In genomic region chr12:2284321-2284813, GRCh38 we compare ENCODE assay signal across 8 cellular contexts.
A peak's percentile ranks its signal among the peaks of the same experiment; 100 is the strongest.
DNase-seq lines count a peak whose midpoint lies in the region; ATAC-seq and TF ChIP-seq lines count a peak whose summit lies in the region.

No MANE protein-coding gene starts in this region.

- H3K4me1 ChIP-seq in rectal smooth muscle tissue (ENCODE audit: control insufficient read depth, insufficient read depth, low read length) = peaks cover 59% of the 10 kb centered on the region

- no peak for TF ChIP-seq CTCF in fibroblast of mammary gland (conservative IDR thresholded peaks at IDR 0.05; ENCODE audit: control insufficient read depth, insufficient read depth, low read depth, low read length)

- H3K9ac ChIP-seq in rectal smooth muscle tissue (ENCODE audit: low read length) = no peak overlapping the region

- H3K4me3 ChIP-seq in fibroblast of mammary gland (ENCODE audit: control insufficient read depth, low read depth, low read length) (no peak overlapping the region), rectal smooth muscle tissue (ENCODE audit: low read length) (no peak overlapping the region)

- no peak for ATAC-seq in GM18858 (IDR thresholded peaks at IDR 0.05; ENCODE audit: unreplicated experiment)

- DNase-seq in GM03348 (ENCODE audit: low spot score) (peak; percentile 76), NOMO-1 treated with DMSO at 0.1 percent for 48 hours (lab: John Stamatoyannopoulos, UW; ENCODE audit: unreplicated experiment) (peak; percentile 61), fibroblast of mammary gland (ENCODE audit: low read depth) (peak; percentile 89), NCI-H187 (lab: John Stamatoyannopoulos, UW) (no peak), cerebellar cortex (ENCODE audit: low spot score) (no peak), NK-92 (lab: John Stamatoyannopoulos, UW; ENCODE audit: unreplicated experiment) (no peak)

- H3K36me3 ChIP-seq in rectal smooth muscle tissue (ENCODE audit: control insufficient read depth, insufficient read depth, low read length) = no peaks in the 10 kb centered on the region

- H3K27ac ChIP-seq in rectal smooth muscle tissue (ENCODE audit: low read depth, low read length) = peak overlapping the region; percentile 79

- H3K27me3 ChIP-seq in rectal smooth muscle tissue (ENCODE audit: control insufficient read depth, insufficient read depth, low read length) = no peaks in the 10 kb centered on the region

Comparison
In these comparisons a context has a peak if more than half of its experiments do, and no peak if none do; other contexts are left out.
1. DNase-seq: peak in GM03348 (single experiment), NOMO-1 treated with DMSO at 0.1 percent for 48 hours (single experiment) and fibroblast of mammary gland (single experiment); none in NCI-H187 (0 of 2), cerebellar cortex (single experiment) and NK-92 (single experiment).